8 cellular contexts compared by ENCODE assay signal in genomic region chr7:55887786-55888185, GRCh38. TPM values are rescaled to one million over a fixed set of nuclear protein-coding genes. Genes with fewer than 3 reads are reported as not detected.
A peak's percentile ranks its signal among the peaks of the same experiment; 100 is the strongest.
DNase-seq lines count a peak whose midpoint lies in the region; ATAC-seq lines count a peak whose summit lies in the region.

No MANE protein-coding gene starts in this region.

- no peaks in the 10 kb centered on the region for H3K27me3 Mint-ChIP-seq in activated CD4-positive, alpha-beta T cell treated with anti-CD3 and anti-CD28 coated beads, Interleukin-2, amount 10 ng/mL, durations not matched to agents 24 days and 14 days

- intact Hi-C loops in activated CD4-positive, alpha-beta T cell treated with anti-CD3 and anti-CD28 coated beads, Interleukin-2, amount 10 ng/mL, durations not matched to agents 24 days and 14 days (cut with micrococcal nuclease), result loop anchor here (1.0 to 10.0 kb wide), 5 partner anchors 65 to 1133 kb away; partner anchors contain the start of genes CCT6A, MRPS17, NIPSNAP2 and PSPH

- peak; percentile 64 for DNase-seq in activated CD4-positive, alpha-beta T cell treated with anti-CD3 and anti-CD28 coated beads, Interleukin-2, amount 10 ng/mL, durations not matched to agents 24 days and 14 days
- DNase-seq in activated CD4-positive, alpha-beta T cell treated with anti-CD3 and anti-CD28 coated beads for 48 hours, result no peak
- DNase-seq in NCI-H69 (lab: John Stamatoyannopoulos, UW) (peak; percentile 64), cerebellum (ENCODE audit: low spot score) (peak; percentile 52), GF-D8 (lab: John Stamatoyannopoulos, UW) (no peak)

- peak overlapping the region; percentile 82 for H3K4me3 Mint-ChIP-seq in activated CD4-positive, alpha-beta T cell treated with anti-CD3 and anti-CD28 coated beads, Interleukin-2, amount 10 ng/mL, durations not matched to agents 24 days and 14 days

- peaks cover 2% of the 10 kb centered on the region for H3K36me3 Mint-ChIP-seq in activated CD4-positive, alpha-beta T cell treated with anti-CD3 and anti-CD28 coated beads, Interleukin-2, amount 10 ng/mL, durations not matched to agents 24 days and 14 days (ENCODE audit: low read depth)

- no peaks in the 10 kb centered on the region for H3K27me3 ChIP-seq in mucosa of rectum (ENCODE audit: control insufficient read depth in 2 of 2, insufficient read depth in 2 of 2, low read length in 2 of 2)

- no peaks in the 10 kb centered on the region for H3K9me3 Mint-ChIP-seq in activated CD4-positive, alpha-beta T cell treated with anti-CD3 and anti-CD28 coated beads, Interleukin-2, amount 10 ng/mL, durations not matched to agents 24 days and 14 days

- peaks cover 8% of the 10 kb centered on the region for H3K4me1 Mint-ChIP-seq in activated CD4-positive, alpha-beta T cell treated with anti-CD3 and anti-CD28 coated beads, Interleukin-2, amount 10 ng/mL, durations not matched to agents 24 days and 14 days

- H3K4me3 ChIP-seq in mucosa of rectum (ENCODE audit: low read length in 2 of 2), result peak overlapping the region; percentile 71 to 84

- H3K4me1 ChIP-seq in mucosa of rectum (ENCODE audit: control insufficient read depth in 2 of 2, insufficient read depth in 2 of 2, low read length in 2 of 2), result peaks cover 3 to 5% of the 10 kb centered on the region in 2 donors

- ATAC-seq in HG03521 (IDR thresholded peaks at IDR 0.05; ENCODE audit: unreplicated experiment), result no peak
- no peak for ATAC-seq in GM21447 (IDR thresholded peaks at IDR 0.05; ENCODE audit: unreplicated experiment)

- H3K27ac ChIP-seq in mucosa of rectum (ENCODE audit: low read depth in 2 of 2, low read length in 2 of 2), result peak overlapping the region; percentile 43 to 55

- H3K9ac ChIP-seq in mucosa of rectum (ENCODE audit: low read depth in 1 of 2, low read length in 2 of 2), result peak overlapping the region; percentile 62 to 68

- H3K36me3 ChIP-seq in mucosa of rectum (ENCODE audit: control insufficient read depth in 2 of 2, insufficient read depth in 2 of 2, low read length in 2 of 2), result no peaks in the 10 kb centered on the region

- peak overlapping the region; percentile 88 for H3K27ac Mint-ChIP-seq in activated CD4-positive, alpha-beta T cell treated with anti-CD3 and anti-CD28 coated beads, Interleukin-2, amount 10 ng/mL, durations not matched to agents 24 days and 14 days

- H3K9me3 ChIP-seq in mucosa of rectum (ENCODE audit: control insufficient read depth in 2 of 2, low read length in 2 of 2), result no peaks in the 10 kb centered on the region

RNA-seq across cellular contexts. Expression of gene ZNF713, which starts 0.5 kb away (rescaled TPM):
- total RNA-seq in activated CD4-positive, alpha-beta T cell treated with anti-CD3 and anti-CD28 coated beads, Interleukin-2, amount 10 ng/mL, durations not matched to agents 24 days and 14 days, result 0.85 and 1.5 TPM in 2 replicates
- total RNA-seq in cerebellum, result 49.4 TPM

RNA-seq across cellular contexts. Expression of gene SEPTIN14, which starts 25.2 kb away (rescaled TPM):
- not detected in 2 replicates for total RNA-seq in activated CD4-positive, alpha-beta T cell treated with anti-CD3 and anti-CD28 coated beads, Interleukin-2, amount 10 ng/mL, durations not matched to agents 24 days and 14 days
- not detected for total RNA-seq in cerebellum

Comparison
In these comparisons a context has a peak if more than half of its experiments do, and no peak if none do; other contexts are left out.
1. DNase-seq: peak in activated CD4-positive, alpha-beta T cell treated with anti-CD3 and anti-CD28 coated beads, Interleukin-2, amount 10 ng/mL, durations not matched to agents 24 days and 14 days (single experiment), NCI-H69 (single experiment) and cerebellum (single experiment); none in activated CD4-positive, alpha-beta T cell treated with anti-CD3 and anti-CD28 coated beads for 48 hours (single experiment) and GF-D8 (single experiment).
2. RNA of gene ZNF713, which starts 0.5 kb away (total RNA-seq): 49.4 TPM in cerebellum (single experiment); 0.85 to 1.5 TPM in activated CD4-positive, alpha-beta T cell treated with anti-CD3 and anti-CD28 coated beads, Interleukin-2, amount 10 ng/mL, durations not matched to agents 24 days and 14 days; every median in the first group is over 10 times any median in the second.